In genomic region chr2:166088634-166089033, GRCh38 we compare ENCODE assay signal across 1 cellular context.
TF ChIP-seq lines count a peak whose summit lies in the region.

No MANE protein-coding gene starts in this region.

TF ChIP-seq in endothelial cell of umbilical vein, 7 proteins besides CTCF, POLR2A, EP300 and RAD21 (continued from another document):
- TF ChIP-seq MYC (IDR thresholded peaks at IDR 0.05; ENCODE audit: low read depth, low read length) (no peak), POLR2AphosphoS5 (IDR thresholded peaks at IDR 0.05; ENCODE audit: insufficient read depth, low read depth, low read length) (peak; percentile 75)
